ENCODE assay signal across 13 cellular contexts in genomic region chr3:21745971-21746370, GRCh38.
"Had no signal": no experiment of that assay in that cellular context is flagged by ENCODE, and none has a peak within 500 bp of the region (broad histone marks: within the 10 kb centered on the region; RNA-seq: fewer than 3 reads in every experiment).

No MANE protein-coding gene starts in this region.

- H3K27ac ChIP-seq: colonic mucosa, foreskin keratinocyte, suprapubic skin, upper lobe of right lung had no signal

- DNase-seq: activated T-cell treated with anti-CD3 and anti-CD28 coated beads, Interleukin-2, amount 50 U/mL, for 1 hour; colonic mucosa; effector CD8-positive, alpha-beta T cell; foreskin keratinocyte; heart left ventricle; left ventricle myocardium superior; stimulated activated CD4-positive, alpha-beta T cell treated with anti-CD3 and anti-CD28 coated beads, Interleukin-2, amount 100 ng/mL, for 48 hours; stimulated activated naive CD4-positive, alpha-beta T cell treated with Interleukin-2 at 50 U/mL for 16 hours; T-helper 17 cell; upper lobe of right lung had no signal

- H3K27me3 Mint-ChIP-seq: activated naive CD8-positive, alpha-beta T cell; T-helper 17 cell had no signal

- H3K9me3 Mint-ChIP-seq: neural crest cell had no signal

- H3K27me3 ChIP-seq: colonic mucosa, foreskin keratinocyte, heart left ventricle, suprapubic skin had no signal

- H3K36me3 Mint-ChIP-seq: activated naive CD8-positive, alpha-beta T cell had no signal

- H3K4me3 ChIP-seq: colonic mucosa, suprapubic skin, upper lobe of right lung had no signal

- H3K4me1 Mint-ChIP-seq: T-helper 17 cell had no signal

- H3K9me3 ChIP-seq: colonic mucosa, suprapubic skin, upper lobe of right lung had no signal

- H3K36me3 ChIP-seq: colonic mucosa, heart left ventricle, suprapubic skin, upper lobe of right lung had no signal

- H3K27ac Mint-ChIP-seq: activated naive CD8-positive, alpha-beta T cell; T-helper 17 cell had no signal

- H3K4me3 Mint-ChIP-seq: activated naive CD8-positive, alpha-beta T cell; neural crest cell; T-helper 17 cell had no signal

- H3K4me1 ChIP-seq: colonic mucosa, foreskin keratinocyte, upper lobe of right lung had no signal
